In the genomic region with DNA sequence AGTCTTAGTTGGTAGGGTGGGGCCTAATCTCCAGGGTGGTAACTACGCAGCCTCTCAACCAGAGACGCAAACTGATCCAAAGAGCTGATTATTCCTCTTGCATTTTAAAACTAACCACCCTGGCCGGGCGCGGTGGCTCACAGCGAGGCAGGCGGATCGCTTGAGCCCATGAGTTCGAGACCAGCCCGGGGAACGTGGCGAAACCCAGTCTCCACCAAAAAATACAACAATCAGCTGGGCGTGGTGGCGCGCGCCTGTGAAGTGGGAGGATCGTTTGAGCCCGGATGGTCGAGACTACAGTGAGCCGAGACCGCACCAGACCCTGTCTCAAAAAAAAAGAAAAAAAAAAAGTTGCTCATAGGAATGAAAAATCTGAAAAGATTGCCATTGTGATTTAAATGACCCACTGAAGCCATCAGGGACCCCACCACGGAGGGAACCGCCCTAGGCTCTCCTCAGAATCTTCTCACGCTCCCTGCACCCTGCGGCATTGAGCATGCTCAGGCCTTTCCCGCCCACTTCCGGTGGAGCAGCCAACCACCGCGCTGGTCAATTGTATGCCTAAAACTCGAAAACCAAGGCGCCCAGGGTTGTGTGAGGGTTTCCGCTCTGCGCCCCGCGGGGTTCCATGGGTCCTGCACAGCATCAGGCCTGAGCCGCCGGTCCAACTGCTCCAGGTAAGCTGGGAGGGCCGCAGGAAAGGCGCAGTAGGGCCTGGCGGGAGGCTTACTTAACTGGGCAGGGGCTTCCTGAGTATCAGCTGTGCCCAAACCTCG, we compare ENCODE assay signal across 28 cellular contexts. TPM values are rescaled to one million over a fixed set of nuclear protein-coding genes. Genes with fewer than 3 reads are reported as not detected.
A peak's percentile ranks its signal among the peaks of the same experiment; 100 is the strongest.
DNase-seq lines count a peak whose midpoint lies in the region; ATAC-seq, FAIRE-seq and TF ChIP-seq lines count a peak whose summit lies in the region.
"Had no signal": no experiment of that assay in that cellular context is flagged by ENCODE, and none has a peak within 500 bp of the region (broad histone marks: within the 10 kb centered on the region; RNA-seq: fewer than 3 reads in every experiment).

A gene (plus strand): TSS at position 564 of the 776 bp plus-strand sequence. CDS start 8,074 bp downstream, outside the sequence.

- no peaks in the 10 kb centered on the region for H4K20me1 ChIP-seq in GM23338 (replicated peaks; ENCODE audit: insufficient read depth)
- no peaks in the 10 kb centered on the region for H4K20me1 ChIP-seq in K562 (replicated peaks; ENCODE audit: control insufficient read depth, insufficient read depth, low read length)
- H4K20me1 ChIP-seq in HepG2 (ENCODE audit: insufficient read depth, low read length), result no peaks in the 10 kb centered on the region
- H4K20me1 ChIP-seq: BLaER1 treated with 17β-estradiol and CSF1 and Interleukin-3, amounts not matched to agents 10 nM and 100 nM had no signal

- H3K36me3 ChIP-seq in GM23338 (ENCODE audit: insufficient read depth), result no peaks in the 10 kb centered on the region
- H3K36me3 ChIP-seq in K562 (ENCODE audit: control insufficient read depth, insufficient read depth, low read length), result no peaks in the 10 kb centered on the region
- no peaks in the 10 kb centered on the region for H3K36me3 ChIP-seq in HepG2 (replicated peaks in 1 of 2; ENCODE audit: control insufficient read depth in 1 of 2, insufficient read depth in 2 of 2, low read length in 2 of 2)
- H3K36me3 ChIP-seq: BE2C; BLaER1 treated with 17β-estradiol and CSF1 and Interleukin-3, amounts not matched to agents 10 nM and 100 nM; HAP-1 had no signal

- TF ChIP-seq CTCF in GM23338 (conservative IDR thresholded peaks at IDR 0.05; ENCODE audit: low read depth in 2 of 2) (no peak), K562 (IDR thresholded peaks at IDR 0.05 in 2 of 3, conservative IDR thresholded peaks at IDR 0.05 in 1 of 3; ENCODE audit: insufficient read depth in 2 of 3, low read depth in 1 of 3, low read length in 3 of 3) (no peak), HepG2 (CRISPR knock-in tag; IDR thresholded peaks at IDR 0.05) (no peak)

- H3K27me3 Mint-ChIP-seq in GM23338 (ENCODE audit: insufficient read depth, low read depth, poor library complexity), result peaks cover 2% of the 10 kb centered on the region

- H3K27ac ChIP-seq in GM23338 (ENCODE audit: low read depth), result no peak within 1 kb of the TSS
- H3K27ac ChIP-seq in K562 (ENCODE audit: extremely low read depth, low read depth, low read length), result no peak within 1 kb of the TSS
- no peak within 1 kb of the TSS for H3K27ac ChIP-seq in HepG2 (ENCODE audit: extremely low read length, insufficient read depth, low read length)
- H3K27ac ChIP-seq: A549; BLaER1 treated with 17β-estradiol and CSF1 and Interleukin-3, amounts not matched to agents 10 nM and 100 nM had no signal

- intact Hi-C loops in K562 (cut with micrococcal nuclease) (no loop called here), posterior vena cava (cut with DNase I) (no loop called here), HepG2 (cut with micrococcal nuclease; ENCODE audit: unreplicated experiment) (no loop called here)

- no peak within 1 kb of the TSS for H2AFZ ChIP-seq in GM23338
- H2AFZ ChIP-seq in K562 (ENCODE audit: low read depth, low read length), result no peak within 1 kb of the TSS
- H2AFZ ChIP-seq in HepG2 (ENCODE audit: low read length), result no peak within 1 kb of the TSS

- H3K4me2 ChIP-seq in GM23338 (no peak within 1 kb of the TSS), K562 (ENCODE audit: insufficient read depth, low read length) (no peak within 1 kb of the TSS), HepG2 (ENCODE audit: low read depth, low read length) (no peak within 1 kb of the TSS)
- H3K4me2 ChIP-seq: A549; BLaER1 treated with 17β-estradiol and CSF1 and Interleukin-3, amounts not matched to agents 10 nM and 100 nM had no signal

- no peaks in the 10 kb centered on the region for H3K79me2 ChIP-seq in GM23338 (replicated peaks; ENCODE audit: insufficient read depth)
- no peaks in the 10 kb centered on the region for H3K79me2 ChIP-seq in K562 (ENCODE audit: control insufficient read depth, insufficient read depth, low read length)
- H3K79me2 ChIP-seq in HepG2 (ENCODE audit: insufficient read depth, low read length), result no peaks in the 10 kb centered on the region

- WGBS in K562 (ENCODE audit: insufficient coverage, low coverage, missing lambda C conversion rate), result 30% methylated on average over 34 of the region's 41 CpGs
- WGBS in HepG2 (ENCODE audit: low lambda C conversion rate), result 76% methylated on average over 41 of the region's 41 CpGs

- no peaks in the 10 kb centered on the region for H3K4me1 Mint-ChIP-seq in GM23338
- H3K4me1 Mint-ChIP-seq: CD14-positive monocyte; CD8-positive, alpha-beta memory T cell had no signal

- H3F3A ChIP-seq in GM23338 (replicated peaks; ENCODE audit: low read depth), result no peaks in the 10 kb centered on the region

- in situ Hi-C loops in K562 (cut with MboI) (no loop called here), HepG2 (cut with HindIII; ENCODE audit: extremely low pct_ligation_motif_present, low pct_unique_long_range_greater_than_20kb) (no loop called here)

- no peak within 1 kb of the TSS for H3K4me3 Mint-ChIP-seq in GM23338
- H3K4me3 Mint-ChIP-seq: CD14-positive monocyte; CD4-positive, alpha-beta T cell; CD8-positive, alpha-beta memory T cell had no signal

- H3K9me2 ChIP-seq in GM23338 (ENCODE audit: insufficient read depth), result no peaks in the 10 kb centered on the region

- no peak within 1 kb of the TSS for H3K4me3 ChIP-seq in GM23338
- H3K4me3 ChIP-seq in K562, result no peak within 1 kb of the TSS
- no peak within 1 kb of the TSS for H3K4me3 ChIP-seq in HepG2 (replicated peaks in 1 of 3; ENCODE audit: insufficient read depth in 1 of 3, low read depth in 2 of 3, low read length in 3 of 3)
- H3K4me3 ChIP-seq: A549; BLaER1 treated with 17β-estradiol and CSF1 and Interleukin-3, amounts not matched to agents 10 nM and 100 nM; HAP-1 had no signal

- H3K27me3 ChIP-seq in GM23338 (ENCODE audit: insufficient read depth), result no peaks in the 10 kb centered on the region
- H3K27me3 ChIP-seq in K562 (ENCODE audit: control insufficient read depth in 2 of 2, insufficient read depth in 2 of 2, low read length in 2 of 2), result peaks cover 10 to 24% of the 10 kb centered on the region in 2 experiments
- peaks cover 0 to 5% of the 10 kb centered on the region in 2 experiments; a peak in 1 of 5 replicates for H3K27me3 ChIP-seq in HepG2 (ENCODE audit: control insufficient read depth in 1 of 2, insufficient read depth in 2 of 2, low read length in 2 of 2)
- H3K27me3 ChIP-seq: BE2C; BLaER1 treated with 17β-estradiol and CSF1 and Interleukin-3, amounts not matched to agents 10 nM and 100 nM had no signal

- no TSS peak for BruUV-seq in K562 (replicated peaks; lab: Mats Ljungman, UMichigan)
- no TSS peak for BruUV-seq in HepG2 (replicated peaks; lab: Mats Ljungman, UMichigan)

- TF ChIP-seq RAD21 in K562 (CRISPR knock-in tag; conservative IDR thresholded peaks at IDR 0.05 in 1 of 2, IDR thresholded peaks at IDR 0.05 in 1 of 2) (no peak), HepG2 (CRISPR knock-in tag; IDR thresholded peaks at IDR 0.05) (no peak)

- no peaks in the 10 kb centered on the region for H3K4me1 ChIP-seq in GM23338 (ENCODE audit: insufficient read depth)
- peaks cover 0 to 7% of the 10 kb centered on the region in 2 experiments; a peak in 2 of 5 replicates for H3K4me1 ChIP-seq in K562 (replicated peaks in 1 of 2; ENCODE audit: control insufficient read depth in 2 of 2, insufficient read depth in 2 of 2, low read length in 2 of 2)
- H3K4me1 ChIP-seq in HepG2 (ENCODE audit: insufficient read depth, low read length), result no peaks in the 10 kb centered on the region
- H3K4me1 ChIP-seq: A549; BE2C; BLaER1 treated with 17β-estradiol and CSF1 and Interleukin-3, amounts not matched to agents 10 nM and 100 nM; HAP-1 had no signal

- H3K36me3 Mint-ChIP-seq in GM23338 (ENCODE audit: low read depth), result no peaks in the 10 kb centered on the region
- H3K36me3 Mint-ChIP-seq: CD14-positive monocyte; CD8-positive, alpha-beta memory T cell had no signal

- no peaks in the 10 kb centered on the region for H3K9me3 ChIP-seq in K562 (replicated peaks; ENCODE audit: control insufficient read depth, insufficient read depth, low read depth, low read length)
- H3K9me3 ChIP-seq in HepG2 (ENCODE audit: low read length), result no peaks in the 10 kb centered on the region
- H3K9me3 ChIP-seq: A549, BE2C, HAP-1 had no signal

- H3K9me1 ChIP-seq in K562 (ENCODE audit: control insufficient read depth, insufficient read depth, low read length), result no peaks in the 10 kb centered on the region

- H3K27ac Mint-ChIP-seq in GM23338, result no peak within 1 kb of the TSS
- H3K27ac Mint-ChIP-seq: CD4-positive, alpha-beta T cell had no signal

- H3K9me3 Mint-ChIP-seq in GM23338, result no peaks in the 10 kb centered on the region
- H3K9me3 Mint-ChIP-seq: CD4-positive, alpha-beta T cell; CD8-positive, alpha-beta memory T cell had no signal

- POLR2A ChIA-PET in K562 (lab: Yijun Ruan, JAX) (no interaction called here), HepG2 (lab: Yijun Ruan, JAX) (no interaction called here)

- no peak for FAIRE-seq in K562 (lab: Jason Lieb, UNC)
- FAIRE-seq in HepG2 (lab: Jason Lieb, UNC), result no peak
- FAIRE-seq in H54 (lab: Jason Lieb, UNC), result no peak
- FAIRE-seq: A549, D721Med, GM12891, GM18507, GM19239 had no signal

- H3K9ac ChIP-seq in K562 (ENCODE audit: insufficient read depth in 1 of 2, low read depth in 2 of 2, low read length in 2 of 2) (no peak within 1 kb of the TSS), HepG2 (ENCODE audit: insufficient read depth, low read depth, low read length) (no peak within 1 kb of the TSS)
- H3K9ac ChIP-seq: BLaER1 treated with 17β-estradiol and CSF1 and Interleukin-3, amounts not matched to agents 10 nM and 100 nM had no signal

- DNase-seq in GM23338 (ENCODE audit: low spot score) (peak; percentile 18), K562 (ENCODE audit: extremely low read depth in 1 of 4, low spot score in 3 of 4) (no peak), left lobe of liver (ENCODE audit: low spot score) (peak; percentile 27), posterior vena cava (ENCODE audit: low spot score) (peak; percentile 78), HepG2 (ENCODE audit: low spot score) (no peak), H54 (ENCODE audit: insufficient read length, low spot score) (no peak), NCI-H1417 treated with DMSO at 0.1 percent for 48 hours (lab: John Stamatoyannopoulos, UW) (no peak)
- DNase-seq: 8988T; ACHN; AML-193; BE2C; CD4-positive, alpha-beta T cell; CD8-positive, alpha-beta memory T cell; DMS 273 treated with DMSO at 0.1 percent for 48 hours; DMS79; EL; GF-D8; GOT3 had no signal

- ATAC-seq in GM23338 (no peak; the same call in 2 of the 3 replicates), K562 (no peak), left lobe of liver (no peak), HepG2 (no peak), GM18867 (IDR thresholded peaks at IDR 0.05; ENCODE audit: unreplicated experiment) (no peak)
- ATAC-seq: A549 had no signal

- CTCF ChIA-PET in K562 (lab: Yijun Ruan, JAX; ENCODE audit: low intra/inter-chr PET ratio) (no interaction called here), HepG2 (lab: Yijun Ruan, JAX; ENCODE audit: low intra/inter-chr PET ratio, low total read pairs) (no interaction called here)

- TF ChIP-seq POLR2A in K562 (conservative IDR thresholded peaks at IDR 0.05) (no peak), HepG2 (IDR thresholded peaks at IDR 0.05; ENCODE audit: insufficient read depth in 1 of 2, low read depth in 2 of 2, low read length in 2 of 2) (no peak), H54 (IDR thresholded peaks at IDR 0.05; ENCODE audit: low read depth, low read length) (no peak)

- no peak for TF ChIP-seq EP300 in K562 (IDR thresholded peaks at IDR 0.05; ENCODE audit: low read length)
- no peak for TF ChIP-seq EP300 in HepG2 (IDR thresholded peaks at IDR 0.05; ENCODE audit: low read depth in 2 of 2, low read length in 2 of 2)
- TF ChIP-seq EP300 in HepG2 (CRISPR knock-in tag; IDR thresholded peaks at IDR 0.05; ENCODE audit: borderline replicate concordance), result no peak

RNA-seq across cellular contexts. Expression of the gene that starts here (rescaled TPM):
- total RNA-seq in GM23338 (2014; rRNA removed; shearing (Covaris generic)), result not detected in 2 replicates
- polyA plus RNA-seq in GM23338 (2016; fragmentation: Nextera tagmentation; extraction: Ambion mirVana) (not detected in 2 replicates), K562 (2011; rRNA removed) (not detected in 2 replicates), K562 (2014; fragmentation: Illumina TruSeq; extraction: Trizol) (not detected in 2 replicates), K562 (2014; fragmentation: Nextera tagmentation; extraction: Ambion mirVana) (not detected), K562 (2014; rRNA removed) (not detected in 2 replicates), HepG2 (2011; rRNA removed) (not detected in 2 replicates)
- total RNA-seq in K562 (2011; cell fraction: chromatin; rRNA removed; ENCODE audit: low replicate concordance), result not detected in 2 replicates
- total RNA-seq in K562 (2011; cell fraction: nucleolus; rRNA removed), result not detected in 2 replicates
- total RNA-seq in K562 (2011; cell fraction: nucleoplasm; rRNA removed), result not detected in 2 replicates
- total RNA-seq in K562 (2014; rRNA removed) (not detected in 2 replicates), K562 (2014; rRNA removed; fragmentation: Illumina TruSeq; extraction: Trizol) (not detected in 2 replicates), K562 (2015; rRNA removed; fragmentation: Illumina TruSeq; extraction: Trizol) (not detected in 2 replicates), K562 (2021) (not detected in 2 replicates), left lobe of liver (not detected), posterior vena cava (not detected), HepG2 (2016; rRNA removed; fragmentation: Illumina TruSeq; extraction: Trizol) (not detected in 2 replicates)
- not detected in 2 replicates for polyA plus RNA-seq in K562 (2011; cell fraction: cytosol; rRNA removed)
- polyA plus RNA-seq in K562 (2011; cell fraction: nucleus; rRNA removed), result not detected in 2 replicates
- 0.04 TPM in 1 of 2 replicates, not detected in the other for polyA plus RNA-seq in K562 (2012)
- polyA minus RNA-seq in K562 (2011; rRNA and poly(A)+ RNA removed), result not detected in 2 replicates
- polyA minus RNA-seq in K562 (2011; cell fraction: cytosol; rRNA and poly(A)+ RNA removed), result not detected in 2 replicates
- not detected in 2 replicates for polyA minus RNA-seq in K562 (2011; cell fraction: nucleus; rRNA and poly(A)+ RNA removed)
- not detected in 2 replicates for total RNA-seq in HepG2 (2016; cell fraction: cytosol; rRNA removed; fragmentation: Illumina TruSeq; extraction: Trizol; ENCODE audit: low read depth)
- total RNA-seq in HepG2 (2016; cell fraction: insoluble cytoplasmic fraction; rRNA removed; fragmentation: Illumina TruSeq; extraction: Trizol), result not detected in 2 replicates
- total RNA-seq in HepG2 (2016; cell fraction: membrane; rRNA removed; fragmentation: Illumina TruSeq; extraction: Trizol), result not detected in 2 replicates
- total RNA-seq in HepG2 (2016; cell fraction: nucleus; rRNA removed; fragmentation: Illumina TruSeq; extraction: Trizol), result not detected in 2 replicates
- polyA plus RNA-seq in HepG2 (2011; cell fraction: cytosol; rRNA removed), result not detected in 2 replicates
- polyA plus RNA-seq in HepG2 (2011; cell fraction: nucleus; rRNA removed), result not detected in 2 replicates
- not detected in 2 replicates for polyA plus RNA-seq in HepG2 (2012)
- not detected in 2 replicates for polyA plus RNA-seq in HepG2 (2016; cell fraction: cytosol; fragmentation: Illumina TruSeq; extraction: Trizol; ENCODE audit: low read depth)
- not detected in 2 replicates for polyA plus RNA-seq in HepG2 (2016; cell fraction: insoluble cytoplasmic fraction; fragmentation: Illumina TruSeq; extraction: Trizol; ENCODE audit: low read depth)
- not detected in 2 replicates for polyA plus RNA-seq in HepG2 (2016; cell fraction: membrane; fragmentation: Illumina TruSeq; extraction: Trizol; ENCODE audit: low read depth)
- polyA plus RNA-seq in HepG2 (2016; cell fraction: nucleus; fragmentation: Illumina TruSeq; extraction: Trizol; ENCODE audit: insufficient read depth, low read depth), result not detected in 2 replicates
- polyA minus RNA-seq in HepG2 (2011; rRNA and poly(A)+ RNA removed; ENCODE audit: low replicate concordance), result not detected in 2 replicates
- not detected in 2 replicates for polyA minus RNA-seq in HepG2 (2011; cell fraction: cytosol; rRNA and poly(A)+ RNA removed)
- polyA minus RNA-seq in HepG2 (2011; cell fraction: nucleus; rRNA and poly(A)+ RNA removed), result not detected in 2 replicates
- total RNA-seq: CD4-positive, alpha-beta T cell; CD8-positive, alpha-beta memory T cell; G401 had no signal
- polyA plus RNA-seq: A549; CD14-positive monocyte; CD8-positive, alpha-beta memory T cell had no signal

Comparison
In these comparisons a context has a peak if more than half of its experiments do, and no peak if none do; other contexts are left out.
1. Peak in DNase-seq in GM23338; RNA of the gene not detected or under 1 TPM.
2. Peak in DNase-seq in left lobe of liver; RNA of the gene not detected or under 1 TPM.
3. Peak in DNase-seq in posterior vena cava; RNA of the gene not detected or under 1 TPM.